Comparison of ENCODE assay signal across 8 cellular contexts in the genomic region with DNA sequence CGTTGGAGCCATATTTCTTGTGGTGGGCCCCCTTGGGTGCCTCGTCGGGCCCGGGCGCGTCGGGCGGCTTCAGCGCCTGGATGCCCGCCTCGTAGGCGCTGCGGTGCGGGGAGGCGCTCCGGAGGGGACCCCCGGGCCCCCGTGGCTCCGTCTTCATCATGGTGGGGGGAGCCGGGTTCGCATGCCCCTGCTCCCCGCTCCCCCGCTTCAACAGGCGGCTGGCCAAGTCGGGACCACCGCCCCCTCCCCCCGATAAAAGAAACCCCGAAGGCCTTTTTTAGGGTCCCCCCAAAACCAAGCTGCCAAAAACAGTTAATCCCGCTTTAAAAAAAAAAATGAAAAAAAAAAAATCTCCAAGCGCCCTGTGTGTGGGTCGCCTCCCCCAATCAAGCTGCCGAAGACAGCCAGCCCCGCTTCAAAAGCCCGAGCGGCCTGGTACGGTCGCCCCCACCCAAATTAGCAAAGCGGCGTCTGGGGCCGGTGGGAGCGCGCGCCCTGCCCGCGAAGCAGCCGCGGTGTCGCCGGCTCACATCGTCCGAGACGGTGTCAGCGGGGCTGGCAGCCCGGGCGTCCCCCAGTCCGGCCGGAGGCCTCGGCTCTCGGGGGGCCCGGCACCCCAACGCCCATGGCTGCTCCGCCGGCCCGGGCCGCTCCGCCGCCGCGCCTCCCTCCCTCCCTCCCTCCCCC. TPM values are rescaled to one million over a fixed set of nuclear protein-coding genes. Genes with fewer than 3 reads are reported as not detected.
DNase-seq lines count a peak whose midpoint lies in the region; ATAC-seq and TF ChIP-seq lines count a peak whose summit lies in the region.

Gene PPP1R9B, minus strand, starts transcription at position 324 of the 687 bp plus-strand sequence. Its CDS starts 164 bp downstream, at position 160.

- peaks cover 49 to 71% (median 57%) of the 10 kb centered on the region in 10 experiments for H3K4me1 ChIP-seq in BLaER1 treated with 17β-estradiol and CSF1 and Interleukin-3, amounts not matched to agents 10 nM and 100 nM

- H3K27me3 Mint-ChIP-seq in type B pancreatic cell: no peaks in the 10 kb centered on the region

- H3K4me1 Mint-ChIP-seq in type B pancreatic cell (ENCODE audit: unreplicated experiment): peaks cover 28% of the 10 kb centered on the region

- H3K36me3 ChIP-seq in BLaER1 treated with 17β-estradiol and CSF1 and Interleukin-3, amounts not matched to agents 10 nM and 100 nM: peaks cover 0 to 35% (median 27%) of the 10 kb centered on the region in 11 experiments; a peak in 18 of 22 replicates
- 0 out of 2 replicates have a peak, but pooled peaks cover under 1% of the 10 kb centered on the region for H3K36me3 ChIP-seq in KOPT-K1 (ENCODE audit: insufficient read depth, low read length)

- DNase-seq in coronary artery (ENCODE audit: low spot score) (no peak), mesenteric fat pad (ENCODE audit: low spot score) (no peak), type B pancreatic cell (ENCODE audit: extremely low spot score, unreplicated experiment) (no peak)
- no peak for DNase-seq in stimulated activated CD4-positive, alpha-beta T cell treated with anti-CD3 and anti-CD28 coated beads, Interleukin-2, amount 100 ng/mL, for 48 hours

- no peaks in the 10 kb centered on the region for H3K27me3 ChIP-seq in BLaER1 treated with 17β-estradiol and CSF1 and Interleukin-3, amounts not matched to agents 10 nM and 100 nM

- H3K9me3 Mint-ChIP-seq in type B pancreatic cell: no peaks in the 10 kb centered on the region

- H3K9ac ChIP-seq in BLaER1 treated with 17β-estradiol and CSF1 and Interleukin-3, amounts not matched to agents 10 nM and 100 nM: peak within 1 kb of the TSS; percentile 94 to 99 (median 98)

- H3K4me3 Mint-ChIP-seq in type B pancreatic cell: peak within 1 kb of the TSS; percentile 95

- TF ChIP-seq CTCF in coronary artery (IDR thresholded peaks at IDR 0.05): no peak
- no peak for TF ChIP-seq CTCF in type B pancreatic cell (conservative IDR thresholded peaks at IDR 0.05)

- no peaks in the 10 kb centered on the region for H3K36me3 Mint-ChIP-seq in type B pancreatic cell

- ATAC-seq in GM21381 (IDR thresholded peaks at IDR 0.05; ENCODE audit: unreplicated experiment): no peak
- no peak for ATAC-seq in GM18867 (IDR thresholded peaks at IDR 0.05; ENCODE audit: unreplicated experiment)

- peak within 1 kb of the TSS; percentile 89 for H3K27ac Mint-ChIP-seq in type B pancreatic cell

- H3K27ac ChIP-seq in BLaER1 treated with 17β-estradiol and CSF1 and Interleukin-3, amounts not matched to agents 10 nM and 100 nM: peak within 1 kb of the TSS; percentile 88 to 97 (median 95)
- H3K27ac ChIP-seq in KOPT-K1 (ENCODE audit: low read depth, low read length, poor library complexity, severe bottlenecking) (peak within 1 kb of the TSS; percentile 63), coronary artery (peak within 1 kb of the TSS; percentile 94 to 95)

- H3K4me3 ChIP-seq in BLaER1 treated with 17β-estradiol and CSF1 and Interleukin-3, amounts not matched to agents 10 nM and 100 nM: peak within 1 kb of the TSS; percentile 93 to 100 (median 99)
- H3K4me3 ChIP-seq in coronary artery: peak within 1 kb of the TSS; percentile 90

- peak within 1 kb of the TSS; percentile 92 to 100 (median 98) for H3K4me2 ChIP-seq in BLaER1 treated with 17β-estradiol and CSF1 and Interleukin-3, amounts not matched to agents 10 nM and 100 nM

- H3K9me3 ChIP-seq in BLaER1 treated with 17β-estradiol and CSF1 and Interleukin-3, amounts not matched to agents 10 nM and 100 nM (replicated peaks in 1 of 11): no peaks in the 10 kb centered on the region
- no peaks in the 10 kb centered on the region for H3K9me3 ChIP-seq in KOPT-K1 (ENCODE audit: insufficient read depth, low read length, poor library complexity, severe bottlenecking)

- H4K20me1 ChIP-seq in BLaER1 treated with 17β-estradiol and CSF1 and Interleukin-3, amounts not matched to agents 10 nM and 100 nM: peaks cover 25 to 49% (median 38%) of the 10 kb centered on the region in 11 experiments

RNA-seq across cellular contexts. Expression of gene PPP1R9B, which starts in this region (rescaled TPM):
- 56.5 TPM for total RNA-seq in mesenteric fat pad
- total RNA-seq in type B pancreatic cell (ENCODE audit: low replicate concordance): 45.6 and 51.5 TPM in 2 replicates
